In genomic region chr21:44972301-44972814, GRCh38 we compare ENCODE assay signal across 1 cellular context.
TF ChIP-seq lines count a peak whose summit lies in the region.

No MANE protein-coding gene starts in this region.

TF ChIP-seq in IMR-90, 13 proteins besides CTCF, POLR2A, EP300 and RAD21:
- TF ChIP-seq SMC3 (IDR thresholded peaks at IDR 0.05; ENCODE audit: low read depth, low read length) (no peak), RCOR1 (IDR thresholded peaks at IDR 0.05; ENCODE audit: insufficient replicate concordance, low read length) (no peak), MAZ (IDR thresholded peaks at IDR 0.05; ENCODE audit: borderline replicate concordance, low read depth, low read length) (no peak), BHLHE40 (IDR thresholded peaks at IDR 0.05; ENCODE audit: low read depth, low read length) (no peak), CHD1 (IDR thresholded peaks at IDR 0.05; ENCODE audit: low read depth, low read length) (no peak)
- TF ChIP-seq, protein P1, sequence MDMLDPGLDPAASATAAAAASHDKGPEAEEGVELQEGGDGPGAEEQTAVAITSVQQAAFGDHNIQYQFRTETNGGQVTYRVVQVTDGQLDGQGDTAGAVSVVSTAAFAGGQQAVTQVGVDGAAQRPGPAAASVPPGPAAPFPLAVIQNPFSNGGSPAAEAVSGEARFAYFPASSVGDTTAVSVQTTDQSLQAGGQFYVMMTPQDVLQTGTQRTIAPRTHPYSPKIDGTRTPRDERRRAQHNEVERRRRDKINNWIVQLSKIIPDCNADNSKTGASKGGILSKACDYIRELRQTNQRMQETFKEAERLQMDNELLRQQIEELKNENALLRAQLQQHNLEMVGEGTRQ (IDR thresholded peaks at IDR 0.05; ENCODE audit: low read depth, low read length) = no peak
